ENCODE assay signal across 18 cellular contexts in the genomic region with DNA sequence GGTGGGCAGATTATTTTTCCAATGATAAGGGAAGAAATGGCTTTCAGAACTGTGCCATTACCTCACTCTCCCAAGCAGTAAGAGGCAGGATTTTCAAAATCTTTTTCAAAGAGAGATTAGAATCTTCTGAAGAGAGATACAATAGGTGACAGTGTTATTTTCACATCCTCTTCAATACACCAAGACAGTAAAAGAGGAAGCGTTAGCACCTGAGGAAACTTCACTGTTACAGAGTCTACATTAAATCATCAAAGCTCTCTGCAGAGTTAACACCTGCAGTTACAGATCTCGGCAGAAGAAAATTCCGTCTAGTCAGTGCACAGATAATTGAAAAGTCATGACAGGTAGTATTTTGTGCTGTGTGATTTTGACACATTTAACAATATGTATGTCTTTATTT.
DNase-seq lines count a peak whose midpoint lies in the region; ATAC-seq, FAIRE-seq and TF ChIP-seq lines count a peak whose summit lies in the region.
"Had no signal": no experiment of that assay in that cellular context is flagged by ENCODE, and none has a peak within 500 bp of the region (broad histone marks: within the 10 kb centered on the region; RNA-seq: fewer than 3 reads in every experiment).

No MANE protein-coding gene starts in this region.

- intact Hi-C loops in posterior vena cava (cut with DNase I): no loop called here

- no peak for FAIRE-seq in GM12891 (lab: Jason Lieb, UNC)

- no peak for TF ChIP-seq POLR2A in GM12891 (IDR thresholded peaks at IDR 0.05; ENCODE audit: low read depth, low read length)

- DNase-seq in GM12891 (ENCODE audit: insufficient read length, low spot score): no peak
- DNase-seq in NCI-H774 (lab: John Stamatoyannopoulos, UW): no peak
- no peak for DNase-seq in posterior vena cava (ENCODE audit: low spot score)
- no peak for DNase-seq in activated CD4-positive, alpha-beta T cell treated with anti-CD3 and anti-CD28 coated beads, Interleukin-2, amount 50 U/mL, for 1 hour
- DNase-seq in GM19240 (ENCODE audit: insufficient read length, low spot score): no peak
- DNase-seq: ACHN; activated CD4-positive, alpha-beta memory T cell treated with anti-CD3 and anti-CD28 coated beads, Interleukin-2, amount 10 ng/mL, durations not matched to agents 7 days and 5 days; esophagus squamous epithelium; naive thymus-derived CD4-positive, alpha-beta T cell; NCI-H1436 treated with DMSO at 0.1 percent for 48 hours; NCI-H69; right cardiac atrium; upper lobe of left lung had no signal

- ATAC-seq in GM19372 (IDR thresholded peaks at IDR 0.05; ENCODE audit: low read depth, unreplicated experiment) (peak; percentile 74), HG02763 (IDR thresholded peaks at IDR 0.05; ENCODE audit: unreplicated experiment) (peak; percentile 84), HG03442 (IDR thresholded peaks at IDR 0.05; ENCODE audit: unreplicated experiment) (peak; percentile 78)
- ATAC-seq: activated T-helper 17 cell treated with anti-CD3 and anti-CD28 coated beads, Interleukin-2, amount 50 U/mL, for 72 hours; left lobe of liver; naive thymus-derived CD4-positive, alpha-beta T cell; right cardiac atrium had no signal

TF ChIP-seq in GM12891, 5 proteins besides CTCF, POLR2A, EP300 and RAD21:
- TF ChIP-seq SPI1 (IDR thresholded peaks at IDR 0.05; ENCODE audit: low read depth, low read length): peak; percentile 65
- no peak for TF ChIP-seq POLR2AphosphoS5 (IDR thresholded peaks at IDR 0.05; ENCODE audit: low read depth, low read length)
